23 cellular contexts compared by ENCODE assay signal in genomic region chr1:19616489-19616888, GRCh38. TPM values are rescaled to one million over a fixed set of nuclear protein-coding genes. Genes with fewer than 3 reads are reported as not detected.
A peak's percentile ranks its signal among the peaks of the same experiment; 100 is the strongest.
DNase-seq lines count a peak whose midpoint lies in the region; ATAC-seq, FAIRE-seq and TF ChIP-seq lines count a peak whose summit lies in the region.
"Had no signal": no experiment of that assay in that cellular context is flagged by ENCODE, and none has a peak within 500 bp of the region (broad histone marks: within the 10 kb centered on the region; RNA-seq: fewer than 3 reads in every experiment).

No MANE protein-coding gene starts in this region.

- H2AFZ ChIP-seq in GM23248 (no peak overlapping the region), astrocyte (ENCODE audit: low read depth, low read length) (no peak overlapping the region)
- H2AFZ ChIP-seq: parathyroid adenoma had no signal

- no peaks in the 10 kb centered on the region for H3K9me3 Mint-ChIP-seq in astrocyte (ENCODE audit: unreplicated experiment)
- H3K9me3 Mint-ChIP-seq: activated naive CD8-positive, alpha-beta T cell treated with anti-CD3 and anti-CD28 coated beads, Interleukin-2, amount 10 ng/mL, durations not matched to agents 7 days and 5 days; central memory CD8-positive, alpha-beta T cell had no signal

- DNase-seq in A549 (ENCODE audit: low read depth in 1 of 2, low spot score in 1 of 2) (no peak), GM23248 (peak; percentile 80), astrocyte (ENCODE audit: low read depth) (no peak), foreskin keratinocyte (no peak), NCI-H82 treated with DMSO at 0.1 percent for 48 hours (lab: John Stamatoyannopoulos, UW; ENCODE audit: unreplicated experiment) (no peak), NCI-H1436 treated with DMSO at 0.1 percent for 48 hours (lab: John Stamatoyannopoulos, UW) (no peak), NCI-H345 (lab: John Stamatoyannopoulos, UW) (no peak)
- DNase-seq: activated CD4-positive, alpha-beta T cell treated with anti-CD3 and anti-CD28 coated beads for 48 hours; activated naive CD8-positive, alpha-beta T cell treated with anti-CD3 and anti-CD28 coated beads, Interleukin-2, amount 10 ng/mL, durations not matched to agents 7 days and 5 days; AML-193; heart right ventricle; NCI-H146; NCI-H446 treated with DMSO at 0.1 percent for 48 hours; stimulated activated naive CD4-positive, alpha-beta T cell; T-helper 9 cell had no signal

- peak overlapping the region; percentile 56 to 67; a peak in 4 of 6 replicates for H3K27ac ChIP-seq in A549
- peak overlapping the region; percentile 72 for H3K27ac ChIP-seq in GM23248
- H3K27ac ChIP-seq in astrocyte (ENCODE audit: low read depth, low read length), result no peak overlapping the region
- H3K27ac ChIP-seq in foreskin keratinocyte, result no peak overlapping the region
- H3K27ac ChIP-seq: heart right ventricle, HL-60, parathyroid adenoma, SJSA1 had no signal

- no peak overlapping the region for H3K4me3 ChIP-seq in A549
- H3K4me3 ChIP-seq in GM23248, result no peak overlapping the region
- no peak overlapping the region for H3K4me3 ChIP-seq in astrocyte (ENCODE audit: insufficient read depth, low read depth, low read length)
- H3K4me3 ChIP-seq: heart right ventricle, SJSA1 had no signal

- no peak for TF ChIP-seq RAD21 in A549 (conservative IDR thresholded peaks at IDR 0.05 in 1 of 2, IDR thresholded peaks at IDR 0.05 in 1 of 2)

- ATAC-seq in A549 (peak in 1 of 2 experiments; percentile 50; a peak in 1 of 6 replicates), foreskin keratinocyte (peak; percentile 25), HG03521 (IDR thresholded peaks at IDR 0.05; ENCODE audit: unreplicated experiment) (no peak)
- ATAC-seq: heart right ventricle had no signal

- peaks cover 7% of the 10 kb centered on the region for H3K36me3 Mint-ChIP-seq in astrocyte (ENCODE audit: low read depth, unreplicated experiment)

- CTCF ChIA-PET in A549 (lab: Yijun Ruan, JAX), result no interaction called here

- TF ChIP-seq CTCF in A549 (IDR thresholded peaks at IDR 0.05) (no peak), astrocyte (IDR thresholded peaks at IDR 0.05; ENCODE audit: insufficient read depth, low read depth, low read length) (no peak), foreskin keratinocyte (conservative IDR thresholded peaks at IDR 0.05) (no peak)

- in situ Hi-C loops in GM23248 (cut with MboI), result no loop called here

- peak overlapping the region; percentile 88 for H3K27ac Mint-ChIP-seq in astrocyte (ENCODE audit: unreplicated experiment)
- H3K27ac Mint-ChIP-seq: activated naive CD8-positive, alpha-beta T cell treated with anti-CD3 and anti-CD28 coated beads, Interleukin-2, amount 10 ng/mL, durations not matched to agents 7 days and 5 days had no signal

- no peaks in the 10 kb centered on the region for H3K27me3 Mint-ChIP-seq in astrocyte (ENCODE audit: low read depth, unreplicated experiment)
- H3K27me3 Mint-ChIP-seq: activated naive CD8-positive, alpha-beta T cell treated with anti-CD3 and anti-CD28 coated beads, Interleukin-2, amount 10 ng/mL, durations not matched to agents 7 days and 5 days; central memory CD8-positive, alpha-beta T cell had no signal

- no peak for TF ChIP-seq POLR2A in A549 (IDR thresholded peaks at IDR 0.05; ENCODE audit: low read length)

- H3F3A ChIP-seq in GM23248 (ENCODE audit: insufficient read depth), result peaks cover 50% of the 10 kb centered on the region

- H3K4me3 Mint-ChIP-seq in astrocyte (ENCODE audit: unreplicated experiment), result no peak overlapping the region
- H3K4me3 Mint-ChIP-seq: activated naive CD8-positive, alpha-beta T cell treated with anti-CD3 and anti-CD28 coated beads, Interleukin-2, amount 10 ng/mL, durations not matched to agents 7 days and 5 days; central memory CD8-positive, alpha-beta T cell had no signal

- WGBS in A549 (ENCODE audit: missing lambda C conversion rate), result 29% methylated on average over 2 of the region's 2 CpGs
- 10 to 15% methylated on average over 2 of the region's 2 CpGs for WGBS in GM23248 (ENCODE audit: low coverage in 1 of 2, low lambda C conversion rate in 2 of 2, missing lambda C conversion rate in 2 of 2), 2 experiments

- H4K20me1 ChIP-seq in GM23248 (ENCODE audit: insufficient read depth), result no peaks in the 10 kb centered on the region
- H4K20me1 ChIP-seq in astrocyte (ENCODE audit: insufficient read depth, low read length), result peaks cover 67% of the 10 kb centered on the region

- peaks cover 77% of the 10 kb centered on the region for H3K79me2 ChIP-seq in GM23248 (ENCODE audit: insufficient read depth)
- peaks cover 58% of the 10 kb centered on the region for H3K79me2 ChIP-seq in astrocyte (ENCODE audit: insufficient read depth, low read length)

- H3K4me2 ChIP-seq in A549 (peak overlapping the region; percentile 51), GM23248 (ENCODE audit: unreplicated experiment) (peak overlapping the region; percentile 47), astrocyte (ENCODE audit: low read length) (no peak overlapping the region)

- no peak for TF ChIP-seq EP300 in A549 (IDR thresholded peaks at IDR 0.05)

- POLR2A ChIA-PET in A549 (lab: Yijun Ruan, JAX), result no interaction called here

- H3K9me2 ChIP-seq in GM23248 (ENCODE audit: insufficient read depth), result no peaks in the 10 kb centered on the region

- peaks cover 17% of the 10 kb centered on the region for H3K4me1 Mint-ChIP-seq in astrocyte (ENCODE audit: low read depth, unreplicated experiment)

- H3K36me3 ChIP-seq in GM23248 (ENCODE audit: low read depth) (no peaks in the 10 kb centered on the region), astrocyte (ENCODE audit: insufficient read depth, low read length) (peaks cover 4% of the 10 kb centered on the region)

- no peak for FAIRE-seq in A549 (lab: Jason Lieb, UNC)
- no peak for FAIRE-seq in astrocyte (lab: Jason Lieb, UNC)
- FAIRE-seq: endometrium had no signal

- H3K9me3 ChIP-seq in A549 (no peaks in the 10 kb centered on the region), GM23248 (ENCODE audit: low read depth) (no peaks in the 10 kb centered on the region), astrocyte (ENCODE audit: insufficient read depth, low read depth, low read length) (no peaks in the 10 kb centered on the region)
- H3K9me3 ChIP-seq: heart right ventricle, SJSA1 had no signal

- H3K27me3 ChIP-seq in GM23248 (replicated peaks; ENCODE audit: insufficient read depth) (no peaks in the 10 kb centered on the region), astrocyte (ENCODE audit: insufficient read depth, low read length) (no peaks in the 10 kb centered on the region), foreskin keratinocyte (no peaks in the 10 kb centered on the region)
- H3K27me3 ChIP-seq: heart right ventricle, SJSA1 had no signal

- H3K9ac ChIP-seq in GM23248 (peak overlapping the region; percentile 62), astrocyte (ENCODE audit: low read length) (no peak overlapping the region)
- H3K9ac ChIP-seq: parathyroid adenoma had no signal

- H3K4me1 ChIP-seq in A549, result peaks cover 26% of the 10 kb centered on the region
- peaks cover 46% of the 10 kb centered on the region for H3K4me1 ChIP-seq in GM23248 (ENCODE audit: insufficient read depth)
- no peaks in the 10 kb centered on the region for H3K4me1 ChIP-seq in astrocyte (ENCODE audit: insufficient read depth, low read length)
- peaks cover 35% of the 10 kb centered on the region for H3K4me1 ChIP-seq in foreskin keratinocyte
- H3K4me1 ChIP-seq: parathyroid adenoma had no signal

TF ChIP-seq in A549, 52 proteins besides CTCF, POLR2A, EP300 and RAD21 (continues in another document):
- no peak for TF ChIP-seq MAZ (IDR thresholded peaks at IDR 0.05; ENCODE audit: borderline replicate concordance, low read depth, low read length)
- no peak for TF ChIP-seq SREBF2 (IDR thresholded peaks at IDR 0.05)
- no peak for TF ChIP-seq EHMT2 (IDR thresholded peaks at IDR 0.05; ENCODE audit: low read depth)
- no peak for TF ChIP-seq CHD4 (IDR thresholded peaks at IDR 0.05; ENCODE audit: borderline replicate concordance)
- TF ChIP-seq MAX (IDR thresholded peaks at IDR 0.05), result no peak
- no peak for TF ChIP-seq NR3C1 (IDR thresholded peaks at IDR 0.05)
- TF ChIP-seq MAFK (IDR thresholded peaks at IDR 0.05; ENCODE audit: partially characterized antibody), result no peak
- TF ChIP-seq, protein P1, sequence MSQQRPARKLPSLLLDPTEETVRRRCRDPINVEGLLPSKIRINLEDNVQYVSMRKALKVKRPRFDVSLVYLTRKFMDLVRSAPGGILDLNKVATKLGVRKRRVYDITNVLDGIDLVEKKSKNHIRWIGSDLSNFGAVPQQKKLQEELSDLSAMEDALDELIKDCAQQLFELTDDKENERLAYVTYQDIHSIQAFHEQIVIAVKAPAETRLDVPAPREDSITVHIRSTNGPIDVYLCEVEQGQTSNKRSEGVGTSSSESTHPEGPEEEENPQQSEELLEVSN (IDR thresholded peaks at IDR 0.05; ENCODE audit: borderline replicate concordance, low read depth), result no peak
- TF ChIP-seq ZSCAN20 (CRISPR knock-in tag; IDR thresholded peaks at IDR 0.05), result no peak
- no peak for TF ChIP-seq HOXB13 (CRISPR knock-in tag; IDR thresholded peaks at IDR 0.05; ENCODE audit: low read depth)
- TF ChIP-seq KDM1A (IDR thresholded peaks at IDR 0.05; ENCODE audit: low read depth), result no peak

RNA-seq across cellular contexts. Expression of gene NBL1, which starts 27.6 kb away (rescaled TPM):
- 19.0 and 23.0 TPM in 2 replicates for polyA plus RNA-seq in A549 (2011; rRNA removed)
- 29.4 and 38.9 TPM in 2 replicates for polyA plus RNA-seq in A549 (2012; cell fraction: cytosol; rRNA removed)
- 30.4 and 33.3 TPM in 2 replicates for polyA plus RNA-seq in A549 (2012; cell fraction: nucleus; rRNA removed)
- 16.3 to 19.9 TPM (median 16.3 TPM) in 3 replicates for polyA plus RNA-seq in A549 (2017; fragmentation: RNase III; extraction: RNeasy Plus Mini Kit Qiagen cat#74134 plus additional on column Dnase treatment)
- 24.7 and 43.2 TPM in 2 replicates for polyA minus RNA-seq in A549 (2011; rRNA and poly(A)+ RNA removed)
- 201 and 290 TPM in 2 replicates for total RNA-seq in GM23248 (2014; rRNA removed; shearing (Covaris generic))
- polyA plus RNA-seq in GM23248 (2016; fragmentation: Nextera tagmentation; extraction: Ambion mirVana), result 239 and 259 TPM in 2 replicates
- 58.3 and 74.8 TPM in 2 replicates for total RNA-seq in astrocyte
- 93.4 and 105 TPM in 2 replicates for total RNA-seq in foreskin keratinocyte
- polyA plus RNA-seq in foreskin keratinocyte, result 119 and 130 TPM in 2 replicates

RNA-seq across cellular contexts. Expression of gene HTR6, which starts 48.2 kb away (rescaled TPM):
- polyA plus RNA-seq in A549 (2011; rRNA removed), result 0.04 TPM in 1 of 2 replicates, not detected in the other
- 0.09 TPM in 2 replicates for polyA plus RNA-seq in A549 (2012; cell fraction: cytosol; rRNA removed)
- polyA plus RNA-seq in A549 (2012; cell fraction: nucleus; rRNA removed), result 0.05 and 0.25 TPM in 2 replicates
- polyA plus RNA-seq in A549 (2017; fragmentation: RNase III; extraction: RNeasy Plus Mini Kit Qiagen cat#74134 plus additional on column Dnase treatment), result 0.13 to 0.30 TPM (median 0.21 TPM) in 3 replicates
- polyA minus RNA-seq in A549 (2011; rRNA and poly(A)+ RNA removed), result not detected in 2 replicates
- total RNA-seq in GM23248 (2014; rRNA removed; shearing (Covaris generic)), result not detected in 2 replicates
- 0.09 TPM in 1 of 2 replicates, not detected in the other for polyA plus RNA-seq in GM23248 (2016; fragmentation: Nextera tagmentation; extraction: Ambion mirVana)
- total RNA-seq in astrocyte, result 0.11 TPM in 1 of 2 replicates, not detected in the other
- total RNA-seq in foreskin keratinocyte, result not detected in 2 replicates
- polyA plus RNA-seq in foreskin keratinocyte, result not detected in 2 replicates
- total RNA-seq: heart right ventricle, myocyte, SJSA1, urinary bladder had no signal
- polyA plus RNA-seq: heart right ventricle, urinary bladder had no signal

Comparison
In these comparisons a context has a peak if more than half of its experiments do, and no peak if none do; other contexts are left out.
1. H3K27ac ChIP-seq: peak in A549 (2 of 2) and GM23248 (single experiment); none in astrocyte (single experiment) and foreskin keratinocyte (single experiment).